8 cellular contexts compared by ENCODE assay signal in genomic region chr21:45551316-45551715, GRCh38. TPM values are rescaled to one million over a fixed set of nuclear protein-coding genes. Genes with fewer than 3 reads are reported as not detected.
DNase-seq lines count a peak whose midpoint lies in the region; ATAC-seq and TF ChIP-seq lines count a peak whose summit lies in the region.

No MANE protein-coding gene starts in this region.

- no peak for TF ChIP-seq EP300 in tibial nerve (IDR thresholded peaks at IDR 0.05)

- H3K4me1 ChIP-seq in left ventricle myocardium inferior (peaks cover 14% of the 10 kb centered on the region), tibial nerve (peaks cover 0 to 19% (median 8%) of the 10 kb centered on the region in 4 donors)

- ATAC-seq in left ventricle myocardium superior, result no peak
- no peak for ATAC-seq in left cardiac atrium

- no peak overlapping the region for H3K27ac ChIP-seq in left ventricle myocardium inferior (replicated peaks)
- peak overlapping the region in 3 of 4 donors; percentile 48 to 69 (median 58) for H3K27ac ChIP-seq in tibial nerve

- 49 to 56% methylated on average over 8 of the region's 8 CpGs for WGBS in tibial nerve, 2 donors

- DNase-seq in left ventricle myocardium inferior (peak; percentile 9), left ventricle myocardium superior (no peak), fibroblast of the aortic adventitia (ENCODE audit: low read depth) (peak; percentile 38), tibial nerve (ENCODE audit: low spot score in 2 of 2) (no peak), DMS153 treated with DMSO at 0.1 percent for 48 hours (lab: John Stamatoyannopoulos, UW; ENCODE audit: unreplicated experiment) (no peak), activated gamma-delta T cell treated with Interleukin-2 at 50 U/mL for 16 hours (no peak), left cardiac atrium (no peak)
- peak; percentile 64 for DNase-seq in activated CD4-positive, alpha-beta T cell treated with anti-CD3 and anti-CD28 coated beads for 48 hours

- H3K9me3 ChIP-seq in left ventricle myocardium inferior (replicated peaks) (no peaks in the 10 kb centered on the region), tibial nerve (no peaks in the 10 kb centered on the region)

- intact Hi-C loops in left ventricle myocardium inferior (cut with micrococcal nuclease) (no loop called here), left ventricle myocardium superior (cut with micrococcal nuclease) (loop anchor here (10.0 kb wide), 1 partner anchor 273 kb away; no protein-coding TSS in a partner anchor), left cardiac atrium (cut with DNase I) (no loop called here)

- no peak overlapping the region for H3K4me3 ChIP-seq in left ventricle myocardium inferior
- H3K4me3 ChIP-seq in fibroblast of the aortic adventitia (ENCODE audit: low read depth, low read length), result no peak overlapping the region
- no peak overlapping the region for H3K4me3 ChIP-seq in tibial nerve

- peaks cover 23% of the 10 kb centered on the region for H3K27me3 ChIP-seq in left ventricle myocardium inferior (ENCODE audit: low read depth)
- H3K27me3 ChIP-seq in tibial nerve, result no peaks in the 10 kb centered on the region

- H3K36me3 ChIP-seq in left ventricle myocardium inferior (no peaks in the 10 kb centered on the region), tibial nerve (no peaks in the 10 kb centered on the region)

- no peak for TF ChIP-seq CTCF in left ventricle myocardium inferior (IDR thresholded peaks at IDR 0.05; ENCODE audit: borderline replicate concordance)
- no peak for TF ChIP-seq CTCF in fibroblast of the aortic adventitia (IDR thresholded peaks at IDR 0.05; ENCODE audit: insufficient read depth, low read length)
- TF ChIP-seq CTCF in tibial nerve (IDR thresholded peaks at IDR 0.05), result no peak

- TF ChIP-seq POLR2A in tibial nerve (IDR thresholded peaks at IDR 0.05), result no peak

RNA-seq across cellular contexts. Expression of gene SLC19A1, which starts 9.1 kb away (rescaled TPM):
- total RNA-seq in left ventricle myocardium inferior, result 4.9 TPM
- 7.6 TPM for total RNA-seq in left ventricle myocardium superior
- 2.2 and 7.4 TPM in 2 replicates for total RNA-seq in fibroblast of the aortic adventitia (ENCODE audit: low replicate concordance)
- 10 to 100 TPM in 3 of 4 donors, 1 to 10 TPM in 1; 3.3 to 27.9 (median 11.4) TPM for total RNA-seq in tibial nerve
- 1 to 10 TPM; 5.4 to 8.6 TPM for total RNA-seq in left cardiac atrium

Comparison
In these comparisons a context has a peak if more than half of its experiments do, and no peak if none do; other contexts are left out.
1. DNase-seq: peak in left ventricle myocardium inferior (single experiment), activated CD4-positive, alpha-beta T cell treated with anti-CD3 and anti-CD28 coated beads for 48 hours (single experiment) and fibroblast of the aortic adventitia (single experiment); none in left ventricle myocardium superior (single experiment), tibial nerve (0 of 2), DMS153 treated with DMSO at 0.1 percent for 48 hours (single experiment), activated gamma-delta T cell treated with Interleukin-2 at 50 U/mL for 16 hours (single experiment) and left cardiac atrium (single experiment).